ENCODE assay signal across 8 cellular contexts in the genomic region with DNA sequence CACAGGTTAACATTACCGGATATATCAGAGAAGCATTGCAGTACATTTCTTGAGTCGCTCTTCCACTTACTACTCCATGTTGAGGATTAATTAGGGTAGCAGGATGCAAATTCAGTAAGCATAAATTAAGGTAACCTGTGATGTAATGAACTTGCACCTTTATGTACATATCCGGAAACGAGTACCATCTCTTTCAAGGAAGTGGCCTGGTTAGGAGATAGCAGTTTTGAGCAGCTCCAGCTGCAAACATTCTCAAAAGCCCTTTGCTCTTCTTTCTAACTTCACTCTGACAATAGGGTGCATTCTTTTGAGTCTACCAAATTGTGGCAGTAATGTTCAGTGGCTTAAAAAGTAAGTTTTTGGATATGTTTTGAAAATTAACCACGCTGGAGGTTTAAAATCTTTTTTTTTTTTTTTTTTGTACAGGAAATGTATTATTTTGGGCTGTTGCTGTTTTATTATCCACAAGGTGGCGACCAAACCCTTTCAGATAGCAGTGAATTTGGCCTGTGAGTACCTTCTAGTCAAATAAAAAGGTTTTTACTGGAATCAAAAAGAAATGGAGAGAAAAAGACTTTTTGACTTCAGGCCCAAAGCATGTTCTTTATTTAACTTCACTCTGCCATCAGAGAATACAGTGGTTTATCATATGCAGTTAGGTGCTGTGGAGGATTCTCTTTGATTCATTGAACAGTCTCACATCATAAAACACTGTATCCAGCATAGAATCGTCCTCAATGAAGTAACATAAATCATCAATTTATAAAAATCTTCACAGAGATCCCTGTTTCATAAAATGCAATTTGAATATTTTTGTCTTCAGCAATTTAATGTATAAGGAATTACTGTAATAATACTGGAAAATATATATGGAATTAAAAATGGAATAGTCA. TPM values are rescaled to one million over a fixed set of nuclear protein-coding genes. Genes with fewer than 3 reads are reported as not detected.
DNase-seq lines count a peak whose midpoint lies in the region; TF ChIP-seq lines count a peak whose summit lies in the region.

No MANE protein-coding gene starts in this region.

- POLR2A ChIA-PET in GM10248 (lab: Yijun Ruan, JAX) = no interaction called here

- DNase-seq in BE2C = peak; percentile 21
- DNase-seq in GM10248 (ENCODE audit: extremely low spot score) = no peak
- peak; percentile 38 for DNase-seq in SHP77 treated with DMSO at 0.1 percent for 48 hours (lab: John Stamatoyannopoulos, UW)
- no peak for DNase-seq in coronary artery (ENCODE audit: low spot score)
- peak; percentile 53 for DNase-seq in middle frontal gyrus (ENCODE audit: extremely low spot score, low spot score)
- DNase-seq in activated effector memory CD4-positive, alpha-beta T cell treated with Interleukin-2 at 50 U/mL for 16 hours = no peak
- no peak for DNase-seq in NCI-H226

- no peak for TF ChIP-seq EP300 in Ishikawa (IDR thresholded peaks at IDR 0.05; ENCODE audit: borderline replicate concordance)

- CTCF ChIA-PET in GM10248 (lab: Yijun Ruan, JAX) = interaction anchor here (1.1 to 10.8 kb wide), 7 partner anchors 9 to 1947 kb away, joined by 3 to 94 read pairs (median 11); partner anchors contain the start of genes CDH26, FAM217B, PPP1R3D and SYCP2

- H3K27ac ChIP-seq in coronary artery = no peak overlapping the region

- no peaks in the 10 kb centered on the region for H3K4me1 ChIP-seq in BE2C

- peaks cover 3% of the 10 kb centered on the region; the same call in 1 of the 2 replicates for H3K36me3 ChIP-seq in BE2C

- H3K4me3 ChIP-seq in BE2C (ENCODE audit: low read depth, low read length) (no peak overlapping the region), coronary artery (no peak overlapping the region)

- H3K27me3 ChIP-seq in BE2C = no peaks in the 10 kb centered on the region

- H3K9me3 ChIP-seq in BE2C = no peaks in the 10 kb centered on the region

- peak; percentile 71 for TF ChIP-seq CTCF in BE2C (IDR thresholded peaks at IDR 0.05; ENCODE audit: low read depth, low read length)
- TF ChIP-seq CTCF in GM10248 (IDR thresholded peaks at IDR 0.05; ENCODE audit: control extremely low read depth, extremely low read depth, low read depth, missing control alignments) = peak; percentile 46
- TF ChIP-seq CTCF in coronary artery (IDR thresholded peaks at IDR 0.05) = peak; percentile 47

- TF ChIP-seq RAD21 in Ishikawa (IDR thresholded peaks at IDR 0.05; ENCODE audit: low read depth) = peak; percentile 50

TF ChIP-seq in Ishikawa, 13 proteins besides CTCF, POLR2A, EP300 and RAD21:
- no peak for TF ChIP-seq CREB1 (IDR thresholded peaks at IDR 0.05; ENCODE audit: low read depth)
- TF ChIP-seq NFIC (IDR thresholded peaks at IDR 0.05) = no peak
- no peak for TF ChIP-seq EGR1 (IDR thresholded peaks at IDR 0.05)
- TF ChIP-seq FOXM1 (IDR thresholded peaks at IDR 0.05; ENCODE audit: borderline replicate concordance, low read depth) = no peak
- no peak for TF ChIP-seq REST (IDR thresholded peaks at IDR 0.05; ENCODE audit: low read depth)
- no peak for TF ChIP-seq MAX (IDR thresholded peaks at IDR 0.05)
- TF ChIP-seq ZBTB7A (IDR thresholded peaks at IDR 0.05; ENCODE audit: low read depth) = no peak
- TF ChIP-seq TEAD4 (IDR thresholded peaks at IDR 0.05) = no peak
- no peak for TF ChIP-seq TAF1 (IDR thresholded peaks at IDR 0.05; ENCODE audit: low read depth)
TF ChIP-seq in Ishikawa: peak in this region for 0.

RNA-seq across cellular contexts. Expression of gene FAM217B, which starts 8.9 kb away (rescaled TPM):
- 6.6 TPM for polyA plus RNA-seq in BE2C (2012; ENCODE audit: insufficient read depth, insufficient read length, low read depth)

RNA-seq across cellular contexts. Expression of gene PPP1R3D, which starts 9.0 kb away (rescaled TPM):
- polyA plus RNA-seq in BE2C (2012; ENCODE audit: insufficient read depth, insufficient read length, low read depth) = 1.5 TPM

RNA-seq across cellular contexts. Expression of gene CDH26, which starts 9.1 kb away (rescaled TPM):
- not detected for polyA plus RNA-seq in BE2C (2012; ENCODE audit: insufficient read depth, insufficient read length, low read depth)

RNA-seq across cellular contexts. Expression of gene SYCP2, which starts 15.6 kb away (rescaled TPM):
- not detected for polyA plus RNA-seq in BE2C (2012; ENCODE audit: insufficient read depth, insufficient read length, low read depth)

Comparison
In these comparisons a context has a peak if more than half of its experiments do, and no peak if none do; other contexts are left out.
1. DNase-seq: peak in BE2C (single experiment), SHP77 treated with DMSO at 0.1 percent for 48 hours (single experiment) and middle frontal gyrus (single experiment); none in GM10248 (single experiment), coronary artery (single experiment), activated effector memory CD4-positive, alpha-beta T cell treated with Interleukin-2 at 50 U/mL for 16 hours (single experiment) and NCI-H226 (single experiment).
2. Peak in every context shown above with its lines, with median percentiles within 50 percentile points of each other: CTCF ChIP-seq.